Comparison of ENCODE assay signal across 7 cellular contexts in the genomic region with DNA sequence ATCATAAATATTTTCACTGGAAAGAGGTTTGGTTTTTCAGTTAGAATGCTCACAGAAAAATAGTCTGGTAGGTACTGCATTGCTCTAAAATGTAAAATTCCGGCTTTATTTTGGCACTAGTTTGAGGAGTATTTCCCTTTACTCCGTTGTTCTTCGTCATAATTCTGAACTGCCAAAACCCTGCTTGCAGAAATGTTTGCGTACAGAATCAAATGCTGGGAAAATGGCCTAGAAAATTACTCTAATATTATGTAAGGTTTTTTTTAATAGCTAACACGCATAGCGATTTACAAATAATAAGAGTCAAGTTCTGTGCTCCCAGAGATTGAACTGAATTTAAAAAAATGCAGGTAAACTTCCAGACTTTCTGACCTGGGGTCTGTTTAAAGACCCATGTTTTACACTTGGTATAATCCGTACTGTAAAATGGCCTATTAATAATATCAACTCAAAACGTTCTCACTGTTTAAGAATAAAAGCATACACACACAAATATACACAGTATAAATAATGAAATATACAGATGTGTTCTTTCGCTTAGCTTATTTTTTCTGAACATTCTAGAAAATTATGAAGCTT. TPM values are rescaled to one million over a fixed set of nuclear protein-coding genes. Genes with fewer than 3 reads are reported as not detected.
A peak's percentile ranks its signal among the peaks of the same experiment; 100 is the strongest.
DNase-seq lines count a peak whose midpoint lies in the region; ATAC-seq and TF ChIP-seq lines count a peak whose summit lies in the region.

No MANE protein-coding gene starts in this region.

- DNase-seq in HFF-Myc (ENCODE audit: extremely low read depth, low read depth) (no peak), fibroblast of villous mesenchyme (ENCODE audit: low read depth) (no peak), middle frontal gyrus (ENCODE audit: extremely low spot score, low spot score) (no peak)
- DNase-seq in activated CD4-positive, CD25-positive, alpha-beta regulatory T cell treated with anti-CD3 and anti-CD28 coated beads, Interleukin-2, amount 50 U/mL, for 72 hours, result no peak

- H3K27me3 ChIP-seq in skeletal muscle tissue (ENCODE audit: control insufficient read depth in 3 of 3, insufficient read depth in 3 of 3, low read length in 3 of 3), result no peaks in the 10 kb centered on the region

- no peak for ATAC-seq in GM21529 (IDR thresholded peaks at IDR 0.05; ENCODE audit: unreplicated experiment)

- H3K9ac ChIP-seq in skeletal muscle tissue (ENCODE audit: low read depth in 1 of 3, low read length in 3 of 3), result peak overlapping the region; percentile 61 to 69 (median 64)

- H3K4me3 ChIP-seq in HFF-Myc (replicated peaks; ENCODE audit: low read depth, low read length), result peak overlapping the region; percentile 59
- H3K4me3 ChIP-seq in fibroblast of villous mesenchyme (ENCODE audit: low read depth, low read length), result peak overlapping the region; percentile 78
- H3K4me3 ChIP-seq in skeletal muscle tissue (ENCODE audit: low read length in 3 of 3), result peak overlapping the region; percentile 71 to 87 (median 77)

- no peaks in the 10 kb centered on the region for H3K9me3 ChIP-seq in skeletal muscle tissue (ENCODE audit: control insufficient read depth in 3 of 3, low read length in 3 of 3)

- no peaks in the 10 kb centered on the region for H3K36me3 ChIP-seq in skeletal muscle tissue (ENCODE audit: control insufficient read depth in 3 of 3, insufficient read depth in 3 of 3, low read length in 3 of 3)

- no peak for TF ChIP-seq CTCF in HFF-Myc (IDR thresholded peaks at IDR 0.05; ENCODE audit: low read depth, low read length, missing control alignments)
- TF ChIP-seq CTCF in VCaP (conservative IDR thresholded peaks at IDR 0.05), result no peak
- TF ChIP-seq CTCF in fibroblast of villous mesenchyme (IDR thresholded peaks at IDR 0.05; ENCODE audit: insufficient read depth, low read depth, low read length), result no peak

- H3K4me1 ChIP-seq in skeletal muscle tissue (ENCODE audit: control insufficient read depth in 3 of 3, insufficient read depth in 3 of 3, low read length in 3 of 3), result peaks cover 3 to 5% (median 4%) of the 10 kb centered on the region in 3 donors

- H3K27ac ChIP-seq in VCaP, result peak overlapping the region; percentile 87
- H3K27ac ChIP-seq in skeletal muscle tissue (ENCODE audit: low read depth, low read length), result no peak overlapping the region

RNA-seq across cellular contexts. Expression of a gene that starts 23.6 kb away (rescaled TPM):
- total RNA-seq in fibroblast of villous mesenchyme (51.9 and 119 TPM in 2 replicates), skeletal muscle tissue (9.9 TPM)
